In genomic region chr1:19412654-19413053, GRCh38 we compare ENCODE assay signal across 15 cellular contexts.
DNase-seq lines count a peak whose midpoint lies in the region; ATAC-seq, FAIRE-seq and TF ChIP-seq lines count a peak whose summit lies in the region.
"Had no signal": no experiment of that assay in that cellular context is flagged by ENCODE, and none has a peak within 500 bp of the region (broad histone marks: within the 10 kb centered on the region; RNA-seq: fewer than 3 reads in every experiment).

No MANE protein-coding gene starts in this region.

- ATAC-seq in upper lobe of left lung (ENCODE audit: low FRiP score in 2 of 2) = no peak
- ATAC-seq in activated CD4-positive, alpha-beta T cell treated with anti-CD3 and anti-CD28 coated beads for 36 hours = no peak
- ATAC-seq: sciatic nerve had no signal

- peaks cover 1% of the 10 kb centered on the region for H3K36me3 Mint-ChIP-seq in activated naive CD4-positive, alpha-beta T cell treated with anti-CD3 and anti-CD28 coated beads, Interleukin-2, amount 50 U/mL, for 24 hours
- H3K36me3 Mint-ChIP-seq in activated naive CD4-positive, alpha-beta T cell treated with anti-CD3 and anti-CD28 coated beads, Interleukin-2, amount 10 ng/mL, durations not matched to agents 7 days and 5 days = peaks cover 36% of the 10 kb centered on the region
- peaks cover 25% of the 10 kb centered on the region for H3K36me3 Mint-ChIP-seq in activated T-helper 1 cell treated with anti-CD3 and anti-CD28 coated beads, Interleukin-12 subunit alpha, Interleukin-12 subunit beta, Interleukin-2, Interleukin-4 antibody, amounts not matched to agents 30 ng/mL and 10 ng/mL and 1 ng/mL, durations not matched to agents 14 hours and 24 hours and 36 hours (ENCODE audit: low read depth)
- peaks cover 12% of the 10 kb centered on the region for H3K36me3 Mint-ChIP-seq in activated CD4-positive, alpha-beta T cell treated with anti-CD3 and anti-CD28 coated beads for 36 hours (ENCODE audit: low read depth)

- no peaks in the 10 kb centered on the region for H3K9me3 Mint-ChIP-seq in activated naive CD4-positive, alpha-beta T cell treated with anti-CD3 and anti-CD28 coated beads, Interleukin-2, amount 50 U/mL, for 24 hours
- H3K9me3 Mint-ChIP-seq in activated naive CD4-positive, alpha-beta T cell treated with anti-CD3 and anti-CD28 coated beads, Interleukin-2, amount 10 ng/mL, durations not matched to agents 7 days and 5 days = no peaks in the 10 kb centered on the region
- H3K9me3 Mint-ChIP-seq in activated T-helper 1 cell treated with anti-CD3 and anti-CD28 coated beads, Interleukin-12 subunit alpha, Interleukin-12 subunit beta, Interleukin-2, Interleukin-4 antibody, amounts not matched to agents 30 ng/mL and 10 ng/mL and 1 ng/mL, durations not matched to agents 14 hours and 24 hours and 36 hours = no peaks in the 10 kb centered on the region
- no peaks in the 10 kb centered on the region for H3K9me3 Mint-ChIP-seq in activated CD4-positive, alpha-beta T cell treated with anti-CD3 and anti-CD28 coated beads for 36 hours (ENCODE audit: low read depth)
- H3K9me3 Mint-ChIP-seq: nephron progenitor cell had no signal

- intact Hi-C loops in kidney (cut with DNase I) = no loop called here
- intact Hi-C loops in activated T-helper 1 cell treated with anti-CD3 and anti-CD28 coated beads, Interleukin-12 subunit alpha, Interleukin-12 subunit beta, Interleukin-2, Interleukin-4 antibody, amounts not matched to agents 30 ng/mL and 10 ng/mL and 1 ng/mL, durations not matched to agents 14 hours and 24 hours and 36 hours (cut with micrococcal nuclease) = no loop called here
- intact Hi-C loops in activated CD4-positive, alpha-beta T cell treated with anti-CD3 and anti-CD28 coated beads for 36 hours (cut with DNase I, micrococcal nuclease) = no loop called here

- H3K36me3 ChIP-seq in kidney (ENCODE audit: control insufficient read depth in 1 of 2, insufficient read depth in 2 of 2, low read length in 2 of 2) = no peaks in the 10 kb centered on the region
- peaks cover 0 to 30% (median 4%) of the 10 kb centered on the region in 4 donors for H3K36me3 ChIP-seq in upper lobe of left lung

- POLR2A ChIA-PET in activated CD4-positive, alpha-beta T cell treated with anti-CD3 and anti-CD28 coated beads for 36 hours (lab: Charles Lee) = no interaction called here

- no peaks in the 10 kb centered on the region for H3K27me3 Mint-ChIP-seq in activated naive CD4-positive, alpha-beta T cell treated with anti-CD3 and anti-CD28 coated beads, Interleukin-2, amount 50 U/mL, for 24 hours
- H3K27me3 Mint-ChIP-seq in activated naive CD4-positive, alpha-beta T cell treated with anti-CD3 and anti-CD28 coated beads, Interleukin-2, amount 10 ng/mL, durations not matched to agents 7 days and 5 days = no peaks in the 10 kb centered on the region
- no peaks in the 10 kb centered on the region for H3K27me3 Mint-ChIP-seq in activated T-helper 1 cell treated with anti-CD3 and anti-CD28 coated beads, Interleukin-12 subunit alpha, Interleukin-12 subunit beta, Interleukin-2, Interleukin-4 antibody, amounts not matched to agents 30 ng/mL and 10 ng/mL and 1 ng/mL, durations not matched to agents 14 hours and 24 hours and 36 hours (ENCODE audit: insufficient read depth)
- no peaks in the 10 kb centered on the region for H3K27me3 Mint-ChIP-seq in activated CD4-positive, alpha-beta T cell treated with anti-CD3 and anti-CD28 coated beads for 36 hours

- no peak overlapping the region for H3K9ac ChIP-seq in kidney (ENCODE audit: low read length in 2 of 2)

- no peak for DNase-seq in activated naive CD4-positive, alpha-beta T cell treated with anti-CD3 and anti-CD28 coated beads, Interleukin-2, amount 10 ng/mL, durations not matched to agents 7 days and 5 days
- DNase-seq in NCI-H748 treated with DMSO at 0.1 percent for 48 hours (lab: John Stamatoyannopoulos, UW) = peak; percentile 12
- peak; percentile 4 for DNase-seq in kidney
- no peak for DNase-seq in upper lobe of left lung
- no peak for DNase-seq in activated T-helper 1 cell treated with anti-CD3 and anti-CD28 coated beads, Interleukin-12 subunit alpha, Interleukin-12 subunit beta, Interleukin-2, Interleukin-4 antibody, amounts not matched to agents 30 ng/mL and 10 ng/mL and 1 ng/mL, durations not matched to agents 14 hours and 24 hours and 36 hours (ENCODE audit: low spot score)
- DNase-seq in activated CD4-positive, alpha-beta T cell treated with anti-CD3 and anti-CD28 coated beads for 36 hours = no peak
- no peak for DNase-seq in inferior parietal cortex (ENCODE audit: extremely low spot score)
- DNase-seq: Calu3; cortex of kidney; nephron progenitor cell; NK-92 treated with Interleukin-12 subunit alpha and Interleukin-12 subunit beta, amount 100 ng/mL, for 24 hours; stimulated activated naive CD4-positive, alpha-beta T cell had no signal

- H3K4me3 ChIP-seq in kidney (ENCODE audit: low read length in 2 of 2) = no peak overlapping the region
- H3K4me3 ChIP-seq in upper lobe of left lung = no peak overlapping the region
- H3K4me3 ChIP-seq: SJCRH30 had no signal

- H3K4me1 ChIP-seq in kidney (ENCODE audit: control insufficient read depth in 1 of 2, insufficient read depth in 1 of 2, low read depth in 1 of 2, low read length in 2 of 2) (peaks cover 2 to 17% of the 10 kb centered on the region in 2 donors), upper lobe of left lung (peaks cover 7 to 48% (median 32%) of the 10 kb centered on the region in 4 donors)

- no peaks in the 10 kb centered on the region for H3K27me3 ChIP-seq in upper lobe of left lung
- H3K27me3 ChIP-seq: SJCRH30 had no signal

- H3K9me3 ChIP-seq in kidney (ENCODE audit: control insufficient read depth in 1 of 2, low read length in 2 of 2) = no peaks in the 10 kb centered on the region
- H3K9me3 ChIP-seq in upper lobe of left lung = no peaks in the 10 kb centered on the region
- H3K9me3 ChIP-seq: SJCRH30 had no signal

- CTCF ChIA-PET in activated naive CD4-positive, alpha-beta T cell treated with anti-CD3 and anti-CD28 coated beads, Interleukin-2, amount 10 ng/mL, durations not matched to agents 7 days and 5 days (lab: Charles Lee) = interaction anchor here (1.3 kb wide), 1 partner anchor 248 kb away, joined by 3 read pairs; no protein-coding TSS in a partner anchor
- CTCF ChIA-PET in activated CD4-positive, alpha-beta T cell treated with anti-CD3 and anti-CD28 coated beads for 36 hours (lab: Charles Lee) = interaction anchor here (0.6 to 1.0 kb wide), 3 partner anchors 33 to 325 kb away, joined by 3 to 4 read pairs (median 3); no protein-coding TSS in a partner anchor

- 69 to 81% methylated on average over 8 of the region's 8 CpGs for WGBS in upper lobe of left lung, 2 donors

- no peak for TF ChIP-seq POLR2A in upper lobe of left lung (IDR thresholded peaks at IDR 0.05)

- H3K4me1 Mint-ChIP-seq in activated naive CD4-positive, alpha-beta T cell treated with anti-CD3 and anti-CD28 coated beads, Interleukin-2, amount 50 U/mL, for 24 hours = peaks cover 89% of the 10 kb centered on the region
- H3K4me1 Mint-ChIP-seq in activated naive CD4-positive, alpha-beta T cell treated with anti-CD3 and anti-CD28 coated beads, Interleukin-2, amount 10 ng/mL, durations not matched to agents 7 days and 5 days = peaks cover 13% of the 10 kb centered on the region
- peaks cover 34% of the 10 kb centered on the region for H3K4me1 Mint-ChIP-seq in activated T-helper 1 cell treated with anti-CD3 and anti-CD28 coated beads, Interleukin-12 subunit alpha, Interleukin-12 subunit beta, Interleukin-2, Interleukin-4 antibody, amounts not matched to agents 30 ng/mL and 10 ng/mL and 1 ng/mL, durations not matched to agents 14 hours and 24 hours and 36 hours (ENCODE audit: low read depth)
- peaks cover 58% of the 10 kb centered on the region for H3K4me1 Mint-ChIP-seq in activated CD4-positive, alpha-beta T cell treated with anti-CD3 and anti-CD28 coated beads for 36 hours

- H3K4me3 Mint-ChIP-seq in activated naive CD4-positive, alpha-beta T cell treated with anti-CD3 and anti-CD28 coated beads, Interleukin-2, amount 50 U/mL, for 24 hours = no peak overlapping the region
- H3K4me3 Mint-ChIP-seq in activated naive CD4-positive, alpha-beta T cell treated with anti-CD3 and anti-CD28 coated beads, Interleukin-2, amount 10 ng/mL, durations not matched to agents 7 days and 5 days = no peak overlapping the region
- no peak overlapping the region for H3K4me3 Mint-ChIP-seq in activated T-helper 1 cell treated with anti-CD3 and anti-CD28 coated beads, Interleukin-12 subunit alpha, Interleukin-12 subunit beta, Interleukin-2, Interleukin-4 antibody, amounts not matched to agents 30 ng/mL and 10 ng/mL and 1 ng/mL, durations not matched to agents 14 hours and 24 hours and 36 hours
- H3K4me3 Mint-ChIP-seq in activated CD4-positive, alpha-beta T cell treated with anti-CD3 and anti-CD28 coated beads for 36 hours = no peak overlapping the region
- H3K4me3 Mint-ChIP-seq: nephron progenitor cell had no signal

- TF ChIP-seq CTCF in kidney (IDR thresholded peaks at IDR 0.05; ENCODE audit: borderline replicate concordance, extremely low read depth, insufficient read depth) = no peak
- TF ChIP-seq CTCF in upper lobe of left lung (IDR thresholded peaks at IDR 0.05) = no peak

- no peak for FAIRE-seq in kidney (lab: Jason Lieb, UNC)

- no peak overlapping the region for H3K27ac ChIP-seq in kidney (ENCODE audit: low read depth in 2 of 2, low read length in 2 of 2)
- H3K27ac ChIP-seq in upper lobe of left lung = peak overlapping the region in 3 of 4 donors; percentile 64 to 78 (median 71)
- H3K27ac ChIP-seq: SJCRH30 had no signal

- H3K27ac Mint-ChIP-seq in activated naive CD4-positive, alpha-beta T cell treated with anti-CD3 and anti-CD28 coated beads, Interleukin-2, amount 50 U/mL, for 24 hours = peak overlapping the region; percentile 35
- no peak overlapping the region for H3K27ac Mint-ChIP-seq in activated naive CD4-positive, alpha-beta T cell treated with anti-CD3 and anti-CD28 coated beads, Interleukin-2, amount 10 ng/mL, durations not matched to agents 7 days and 5 days
- no peak overlapping the region for H3K27ac Mint-ChIP-seq in activated T-helper 1 cell treated with anti-CD3 and anti-CD28 coated beads, Interleukin-12 subunit alpha, Interleukin-12 subunit beta, Interleukin-2, Interleukin-4 antibody, amounts not matched to agents 30 ng/mL and 10 ng/mL and 1 ng/mL, durations not matched to agents 14 hours and 24 hours and 36 hours
- H3K27ac Mint-ChIP-seq in activated CD4-positive, alpha-beta T cell treated with anti-CD3 and anti-CD28 coated beads for 36 hours = no peak overlapping the region
- H3K27ac Mint-ChIP-seq: nephron progenitor cell had no signal

- no peak for TF ChIP-seq EP300 in upper lobe of left lung (IDR thresholded peaks at IDR 0.05)

Comparison
In these comparisons a context has a peak if more than half of its experiments do, and no peak if none do; other contexts are left out.
1. DNase-seq: peak in NCI-H748 treated with DMSO at 0.1 percent for 48 hours (single experiment) and kidney (single experiment); none in activated naive CD4-positive, alpha-beta T cell treated with anti-CD3 and anti-CD28 coated beads, Interleukin-2, amount 10 ng/mL, durations not matched to agents 7 days and 5 days (single experiment), upper lobe of left lung (0 of 2), activated T-helper 1 cell treated with anti-CD3 and anti-CD28 coated beads, Interleukin-12 subunit alpha, Interleukin-12 subunit beta, Interleukin-2, Interleukin-4 antibody, amounts not matched to agents 30 ng/mL and 10 ng/mL and 1 ng/mL, durations not matched to agents 14 hours and 24 hours and 36 hours (single experiment), activated CD4-positive, alpha-beta T cell treated with anti-CD3 and anti-CD28 coated beads for 36 hours (single experiment) and inferior parietal cortex (single experiment).
2. H3K27ac ChIP-seq: peak in upper lobe of left lung (3 of 4); none in kidney (0 of 2).